Comparison of ENCODE assay signal across 8 cellular contexts in the genomic region with DNA sequence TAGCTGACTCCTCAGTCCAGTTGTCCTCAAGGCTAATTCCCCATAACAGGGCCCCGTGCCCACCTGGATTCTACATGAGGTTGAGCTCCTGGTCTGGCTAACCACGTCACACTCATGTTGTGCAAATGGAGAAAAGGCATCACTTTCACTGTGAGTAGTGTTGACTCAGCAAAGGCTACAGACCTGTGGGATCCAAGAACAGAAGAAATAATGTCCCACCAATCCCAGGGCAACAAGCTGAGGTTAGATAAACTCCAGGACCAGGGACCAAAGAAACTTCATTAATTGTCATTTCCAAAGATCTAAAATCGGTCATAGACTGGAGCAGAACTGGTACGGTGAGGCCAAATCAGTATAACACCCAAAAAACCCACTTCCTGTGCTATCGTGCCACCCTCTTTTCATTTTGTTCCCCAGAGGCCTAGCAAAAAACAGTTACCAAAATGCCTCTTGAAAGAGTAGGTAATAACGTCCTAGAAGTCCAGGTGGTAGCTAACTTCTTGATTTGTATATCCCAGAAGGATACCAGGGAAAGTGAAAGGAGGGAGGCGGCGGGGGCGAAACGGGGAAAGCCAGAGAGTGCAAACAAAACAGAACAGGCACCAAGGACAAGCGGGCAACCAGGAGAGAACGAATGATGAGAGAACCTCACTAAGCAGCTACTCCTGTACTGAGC. TPM values are rescaled to one million over a fixed set of nuclear protein-coding genes. Genes with fewer than 3 reads are reported as not detected.
DNase-seq lines count a peak whose midpoint lies in the region; ATAC-seq, FAIRE-seq and TF ChIP-seq lines count a peak whose summit lies in the region.

No MANE protein-coding gene starts in this region.

- peak; percentile 34 for ATAC-seq in GM18858 (IDR thresholded peaks at IDR 0.05; ENCODE audit: unreplicated experiment)
- peak; percentile 71 for ATAC-seq in central memory CD8-positive, alpha-beta T cell (replicated peaks; ENCODE audit: extremely low read depth, poor library complexity, severe bottlenecking)
- ATAC-seq in pancreas, result no peak
- ATAC-seq in GM18517 (IDR thresholded peaks at IDR 0.05; ENCODE audit: unreplicated experiment), result no peak

- no peak for FAIRE-seq in pancreas (lab: Jason Lieb, UNC)

- H3K36me3 ChIP-seq in skeletal muscle tissue (ENCODE audit: control insufficient read depth in 3 of 3, insufficient read depth in 3 of 3, low read length in 3 of 3) (peaks cover 33 to 39% (median 37%) of the 10 kb centered on the region in 3 donors), pancreas (peaks cover 5 to 12% (median 10%) of the 10 kb centered on the region in 3 donors)

- H3K27ac ChIP-seq in skeletal muscle tissue (ENCODE audit: low read depth, low read length) (no peak overlapping the region), pancreas (no peak overlapping the region)

- H3K4me3 ChIP-seq in skeletal muscle tissue (ENCODE audit: low read length in 3 of 3) (no peak overlapping the region), pancreas (peak overlapping the region in 1 of 4 donors; percentile 89)

- H3K9ac ChIP-seq in skeletal muscle tissue (ENCODE audit: low read depth in 1 of 3, low read length in 3 of 3), result peak overlapping the region; percentile 96 to 98 (median 98)

- H3K9me3 ChIP-seq in skeletal muscle tissue (ENCODE audit: control insufficient read depth in 3 of 3, low read length in 3 of 3), result no peaks in the 10 kb centered on the region
- H3K9me3 ChIP-seq in pancreas, result no peaks in the 10 kb centered on the region

- H3K4me1 Mint-ChIP-seq in central memory CD8-positive, alpha-beta T cell, result peaks cover 69% of the 10 kb centered on the region

- intact Hi-C loops in pancreas (cut with DNase I), result loop anchor here in 2 of 3 donors (5.0 to 10.0 kb wide), 2 partner anchors 84 to 87 kb away; partner anchors contain the start of gene BACE1 (in 2 of the 2)

- peak overlapping the region; percentile 99 for H3K4me3 Mint-ChIP-seq in central memory CD8-positive, alpha-beta T cell

- peaks cover 57% of the 10 kb centered on the region for H3K36me3 Mint-ChIP-seq in central memory CD8-positive, alpha-beta T cell (ENCODE audit: insufficient read depth)

- H3K27me3 ChIP-seq in skeletal muscle tissue (ENCODE audit: control insufficient read depth in 3 of 3, insufficient read depth in 3 of 3, low read length in 3 of 3) (no peaks in the 10 kb centered on the region), pancreas (no peaks in the 10 kb centered on the region)

- H3K9me3 Mint-ChIP-seq in central memory CD8-positive, alpha-beta T cell, result no peaks in the 10 kb centered on the region

- peak in 3 of 5 experiments; percentile 19 to 91 (median 67) for DNase-seq in T-helper 2 cell
- DNase-seq in central memory CD8-positive, alpha-beta T cell (ENCODE audit: low spot score in 2 of 2), result peak in 1 of 2 donors; percentile 23
- no peak for DNase-seq in HUDEP-2 (lab: John Stamatoyannopoulos, UW; ENCODE audit: unreplicated experiment in 76 of 76)
- no peak for DNase-seq in pancreas
- no peak for DNase-seq in occipital lobe (lab: John Stamatoyannopoulos, UW)

- TF ChIP-seq CTCF in pancreas (IDR thresholded peaks at IDR 0.05), result no peak

- peaks cover 31 to 35% (median 34%) of the 10 kb centered on the region in 3 donors for H3K4me1 ChIP-seq in skeletal muscle tissue (ENCODE audit: control insufficient read depth in 3 of 3, insufficient read depth in 3 of 3, low read length in 3 of 3)
- H3K4me1 ChIP-seq in pancreas, result peaks cover 9 to 21% (median 13%) of the 10 kb centered on the region in 3 donors

- H3K27ac Mint-ChIP-seq in central memory CD8-positive, alpha-beta T cell (ENCODE audit: low read depth), result peak overlapping the region; percentile 99

- WGBS in pancreas, 2 donors, result 33 to 37% methylated on average over 12 of the region's 12 CpGs

- no peaks in the 10 kb centered on the region for H3K27me3 Mint-ChIP-seq in central memory CD8-positive, alpha-beta T cell

RNA-seq across cellular contexts. Expression of gene PCSK7, which starts 1.4 kb away (rescaled TPM):
- total RNA-seq in skeletal muscle tissue (16.2 TPM), pancreas (10 to 100 TPM; 20.3 to 36.5 (median 27.3) TPM), occipital lobe (24.0 TPM)
- 10 to 100 TPM; 27.2 to 44.2 TPM for polyA plus RNA-seq in pancreas

RNA-seq across cellular contexts. Expression of gene RNF214, which starts 2.0 kb away (rescaled TPM):
- total RNA-seq in skeletal muscle tissue (8.9 TPM), pancreas (10 to 100 TPM; 14.0 to 23.8 (median 20.8) TPM), occipital lobe (16.4 TPM)
- 10 to 100 TPM; 15.7 to 17.8 TPM for polyA plus RNA-seq in pancreas

RNA-seq across cellular contexts. Expression of gene TAGLN, which starts 31.3 kb away (rescaled TPM):
- total RNA-seq in skeletal muscle tissue, result 103 TPM
- 100 to 1,000 TPM in 1 of 6 donors, 10 to 100 TPM in 5; 24.1 to 100 (median 59.6) TPM for total RNA-seq in pancreas
- polyA plus RNA-seq in pancreas, result 100 to 1,000 TPM; 363 to 430 TPM
- total RNA-seq in occipital lobe, result 12.9 TPM

RNA-seq across cellular contexts. Expression of gene SIDT2, which starts 51.9 kb away (rescaled TPM):
- 16.2 TPM for total RNA-seq in skeletal muscle tissue
- total RNA-seq in pancreas, result 100 to 1,000 TPM in 2 of 6 donors, 10 to 100 TPM in 4; 61.9 to 153 (median 82.5) TPM
- polyA plus RNA-seq in pancreas, result 10 to 100 TPM; 47.4 to 97.5 TPM
- 8.1 TPM for total RNA-seq in occipital lobe

Comparison
In these comparisons a context has a peak if more than half of its experiments do, and no peak if none do; other contexts are left out.
1. ATAC-seq: peak in GM18858 (single experiment) and central memory CD8-positive, alpha-beta T cell (single experiment); none in pancreas (0 of 4) and GM18517 (single experiment).
2. DNase-seq: peak in T-helper 2 cell (3 of 5); none in HUDEP-2 (0 of 76), pancreas (0 of 6) and occipital lobe (single experiment).